In genomic region chr2:64474200-64474630, GRCh38 we compare ENCODE assay signal across 1 cellular context.
TF ChIP-seq lines count a peak whose summit lies in the region.

No MANE protein-coding gene starts in this region.

TF ChIP-seq in HepG2, 621 proteins besides CTCF, POLR2A, EP300 and RAD21:
- TF ChIP-seq GLI4 (CRISPR knock-in tag; IDR thresholded peaks at IDR 0.05; ENCODE audit: borderline replicate concordance) (no peak), FUBP1 (CRISPR knock-in tag; IDR thresholded peaks at IDR 0.05; ENCODE audit: borderline replicate concordance) (no peak), SAP130 (CRISPR knock-in tag; IDR thresholded peaks at IDR 0.05; ENCODE audit: low read depth) (no peak), HNRNPUL1 (IDR thresholded peaks at IDR 0.05; ENCODE audit: low read depth, low read length) (no peak), ZNF652 (CRISPR knock-in tag; IDR thresholded peaks at IDR 0.05; ENCODE audit: borderline replicate concordance, low read depth) (no peak), TBL1XR1 (IDR thresholded peaks at IDR 0.05; ENCODE audit: borderline replicate concordance, low read length, partially characterized antibody) (no peak), TEAD3 (CRISPR knock-in tag; optimal IDR thresholded peaks at IDR 0.05; ENCODE audit: borderline replicate concordance) (no peak)
